ENCODE assay signal across 1 cellular context in genomic region chr11:66592457-66593302, GRCh38.
TF ChIP-seq lines count a peak whose summit lies in the region.

A gene with protein sequence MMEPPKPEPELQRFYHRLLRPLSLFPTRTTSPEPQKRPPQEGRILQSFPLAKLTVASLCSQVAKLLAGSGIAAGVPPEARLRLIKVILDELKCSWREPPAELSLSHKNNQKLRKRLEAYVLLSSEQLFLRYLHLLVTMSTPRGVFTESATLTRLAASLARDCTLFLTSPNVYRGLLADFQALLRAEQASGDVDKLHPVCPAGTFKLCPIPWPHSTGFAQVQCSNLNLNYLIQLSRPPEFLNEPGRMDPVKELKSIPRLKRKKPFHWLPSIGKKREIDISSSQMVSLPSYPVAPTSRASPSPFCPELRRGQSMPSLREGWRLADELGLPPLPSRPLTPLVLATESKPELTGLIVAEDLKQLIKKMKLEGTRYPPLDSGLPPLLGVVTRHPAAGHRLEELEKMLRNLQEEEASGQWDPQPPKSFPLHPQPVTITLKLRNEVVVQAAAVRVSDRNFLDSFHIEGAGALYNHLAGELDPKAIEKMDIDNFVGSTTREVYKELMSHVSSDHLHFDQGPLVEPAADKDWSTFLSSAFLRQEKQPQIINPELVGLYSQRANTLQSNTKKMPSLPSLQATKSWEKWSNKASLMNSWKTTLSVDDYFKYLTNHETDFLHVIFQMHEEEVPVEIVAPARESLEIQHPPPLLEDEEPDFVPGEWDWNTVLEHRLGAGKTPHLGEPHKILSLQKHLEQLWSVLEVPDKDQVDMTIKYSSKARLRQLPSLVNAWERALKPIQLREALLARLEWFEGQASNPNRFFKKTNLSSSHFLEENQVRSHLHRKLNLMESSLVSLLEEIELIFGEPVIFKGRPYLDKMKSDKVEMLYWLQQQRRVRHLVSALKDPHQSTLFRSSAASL (minus strand): TSS chr11:66593063. CDS start chr11:66593015, 48 bp downstream.
A gene with protein sequence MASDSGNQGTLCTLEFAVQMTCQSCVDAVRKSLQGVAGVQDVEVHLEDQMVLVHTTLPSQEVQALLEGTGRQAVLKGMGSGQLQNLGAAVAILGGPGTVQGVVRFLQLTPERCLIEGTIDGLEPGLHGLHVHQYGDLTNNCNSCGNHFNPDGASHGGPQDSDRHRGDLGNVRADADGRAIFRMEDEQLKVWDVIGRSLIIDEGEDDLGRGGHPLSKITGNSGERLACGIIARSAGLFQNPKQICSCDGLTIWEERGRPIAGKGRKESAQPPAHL (plus strand): TSS chr11:66593185. CDS start chr11:66593262, 77 bp downstream.

TF ChIP-seq in HepG2, 621 proteins besides CTCF, POLR2A, EP300 and RAD21 (continued from another document and continues in another):
- TF ChIP-seq MAFK (conservative IDR thresholded peaks at IDR 0.05 in 1 of 2, IDR thresholded peaks at IDR 0.05 in 1 of 2; ENCODE audit: low read length in 2 of 2) (no peak), FOXO4 (CRISPR knock-in tag; conservative IDR thresholded peaks at IDR 0.05) (no peak), TCF7L2 (IDR thresholded peaks at IDR 0.05; ENCODE audit: low read depth, low read length) (no peak), POLR2G (IDR thresholded peaks at IDR 0.05; ENCODE audit: low read depth, low read length) (peak; percentile 95), HNRNPH1 (optimal IDR thresholded peaks at IDR 0.05; ENCODE audit: low read depth, low read length) (no peak), JUND (CRISPR knock-in tag; IDR thresholded peaks at IDR 0.05) (no peak), THAP8 (CRISPR knock-in tag; IDR thresholded peaks at IDR 0.05; ENCODE audit: borderline replicate concordance) (0 out of 2 replicates have a peak, but pooled peaks have one; percentile 40), TAF15 (IDR thresholded peaks at IDR 0.05; ENCODE audit: low read depth, low read length, poor library complexity, severe bottlenecking) (peak; percentile 36), CHD4 (IDR thresholded peaks at IDR 0.05; ENCODE audit: borderline replicate concordance, low read length) (no peak; the same call in 1 of the 2 replicates), TAF1 (CRISPR knock-in tag; IDR thresholded peaks at IDR 0.05) (peak; percentile 89), SMAD1 (CRISPR knock-in tag; IDR thresholded peaks at IDR 0.05; ENCODE audit: borderline replicate concordance, low read depth) (no peak), ZNF44 (CRISPR knock-in tag; IDR thresholded peaks at IDR 0.05) (no peak), SMC3 (IDR thresholded peaks at IDR 0.05; ENCODE audit: low read length) (no peak), BORCS8-MEF2B (CRISPR knock-in tag; IDR thresholded peaks at IDR 0.05) (peak; percentile 94), PLSCR1 (CRISPR knock-in tag; IDR thresholded peaks at IDR 0.05; ENCODE audit: borderline replicate concordance) (no peak), SIN3A (IDR thresholded peaks at IDR 0.05; ENCODE audit: borderline replicate concordance, low read depth, low read length) (peak; percentile 80; the same call in 1 of the 2 replicates), KAT8 (CRISPR knock-in tag; IDR thresholded peaks at IDR 0.05) (peak; percentile 78), SOX6 (IDR thresholded peaks at IDR 0.05) (no peak), SOX6 (CRISPR knock-in tag; IDR thresholded peaks at IDR 0.05) (peak; percentile 53; the same call in 1 of the 2 replicates), ARHGAP35 (CRISPR knock-in tag; IDR thresholded peaks at IDR 0.05; ENCODE audit: borderline replicate concordance) (peak; percentile 58; the same call in 1 of the 2 replicates), NFYC (CRISPR knock-in tag; IDR thresholded peaks at IDR 0.05) (peak; percentile 62), DMTF1 (CRISPR knock-in tag; IDR thresholded peaks at IDR 0.05) (no peak), HDAC1 (CRISPR knock-in tag; IDR thresholded peaks at IDR 0.05) (peak; percentile 87), CREM (IDR thresholded peaks at IDR 0.05) (peak; percentile 54; the same call in 1 of the 2 replicates), CREM (CRISPR knock-in tag; IDR thresholded peaks at IDR 0.05) (no peak), ZKSCAN8 (CRISPR knock-in tag; IDR thresholded peaks at IDR 0.05; ENCODE audit: borderline replicate concordance) (peak; percentile 65; the same call in 1 of the 2 replicates), PRMT3 (CRISPR knock-in tag; IDR thresholded peaks at IDR 0.05; ENCODE audit: borderline replicate concordance, low read depth) (no peak), ZBTB10 (CRISPR knock-in tag; IDR thresholded peaks at IDR 0.05; ENCODE audit: borderline replicate concordance) (0 out of 2 replicates have a peak, but pooled peaks have one; percentile 8), FOXO1 (CRISPR knock-in tag; IDR thresholded peaks at IDR 0.05) (peak; percentile 53), SYNCRIP (IDR thresholded peaks at IDR 0.05; ENCODE audit: insufficient read depth, low read depth, low read length) (no peak), ZNF674 (CRISPR knock-in tag; IDR thresholded peaks at IDR 0.05; ENCODE audit: low read depth) (0 out of 2 replicates have a peak, but pooled peaks have one; percentile 40), SOX13 (IDR thresholded peaks at IDR 0.05) (no peak), SOX13 (CRISPR knock-in tag; conservative IDR thresholded peaks at IDR 0.05 in 1 of 2, IDR thresholded peaks at IDR 0.05 in 1 of 2) (peak in 1 of 2 experiments; percentile 51; a peak in 2 of 4 replicates), ZNF724P (CRISPR knock-in tag; IDR thresholded peaks at IDR 0.05; ENCODE audit: borderline replicate concordance) (peak; percentile 47; the same call in 1 of the 2 replicates), GTF3A (CRISPR knock-in tag; conservative IDR thresholded peaks at IDR 0.05) (peak; percentile 22; the same call in 1 of the 2 replicates), PHF8 (CRISPR knock-in tag; IDR thresholded peaks at IDR 0.05) (peak; percentile 92), GLMP (CRISPR knock-in tag; IDR thresholded peaks at IDR 0.05; ENCODE audit: borderline replicate concordance) (no peak), ZNF703 (CRISPR knock-in tag; IDR thresholded peaks at IDR 0.05; ENCODE audit: borderline replicate concordance) (no peak), ZNF30 (CRISPR knock-in tag; IDR thresholded peaks at IDR 0.05) (no peak; the same call in 1 of the 2 replicates), HCFC1 (IDR thresholded peaks at IDR 0.05; ENCODE audit: low read depth, low read length) (no peak), ZNF432 (CRISPR knock-in tag; IDR thresholded peaks at IDR 0.05; ENCODE audit: borderline replicate concordance) (no peak), PAX8 (CRISPR knock-in tag; IDR thresholded peaks at IDR 0.05; ENCODE audit: borderline replicate concordance) (no peak), KLF15 (CRISPR knock-in tag; IDR thresholded peaks at IDR 0.05; ENCODE audit: borderline replicate concordance) (no peak; the same call in 1 of the 2 replicates), ZNF790 (CRISPR knock-in tag; IDR thresholded peaks at IDR 0.05; ENCODE audit: borderline replicate concordance) (0 out of 2 replicates have a peak, but pooled peaks have one; percentile 86), GFI1 (CRISPR knock-in tag; IDR thresholded peaks at IDR 0.05; ENCODE audit: borderline replicate concordance) (peak; percentile 52; the same call in 1 of the 2 replicates), ZNF136 (CRISPR knock-in tag; IDR thresholded peaks at IDR 0.05; ENCODE audit: low read depth) (0 out of 2 replicates have a peak, but pooled peaks have one; percentile 0), ZNF3 (CRISPR knock-in tag; IDR thresholded peaks at IDR 0.05) (no peak), NR2C2 (CRISPR knock-in tag; IDR thresholded peaks at IDR 0.05; ENCODE audit: borderline replicate concordance) (no peak), ASH2L (IDR thresholded peaks at IDR 0.05; ENCODE audit: insufficient read length, low read depth, low read length) (peak; percentile 65), ZNF24 (IDR thresholded peaks at IDR 0.05) (no peak), ZSCAN9 (CRISPR knock-in tag; IDR thresholded peaks at IDR 0.05; ENCODE audit: borderline replicate concordance) (peak; percentile 75; the same call in 1 of the 2 replicates), ZNF720 (CRISPR knock-in tag; IDR thresholded peaks at IDR 0.05) (no peak), IRF2 (CRISPR knock-in tag; IDR thresholded peaks at IDR 0.05) (peak; percentile 75), NR0B2 (CRISPR knock-in tag; IDR thresholded peaks at IDR 0.05) (peak; percentile 45; the same call in 1 of the 2 replicates)
- TF ChIP-seq, protein P1, sequence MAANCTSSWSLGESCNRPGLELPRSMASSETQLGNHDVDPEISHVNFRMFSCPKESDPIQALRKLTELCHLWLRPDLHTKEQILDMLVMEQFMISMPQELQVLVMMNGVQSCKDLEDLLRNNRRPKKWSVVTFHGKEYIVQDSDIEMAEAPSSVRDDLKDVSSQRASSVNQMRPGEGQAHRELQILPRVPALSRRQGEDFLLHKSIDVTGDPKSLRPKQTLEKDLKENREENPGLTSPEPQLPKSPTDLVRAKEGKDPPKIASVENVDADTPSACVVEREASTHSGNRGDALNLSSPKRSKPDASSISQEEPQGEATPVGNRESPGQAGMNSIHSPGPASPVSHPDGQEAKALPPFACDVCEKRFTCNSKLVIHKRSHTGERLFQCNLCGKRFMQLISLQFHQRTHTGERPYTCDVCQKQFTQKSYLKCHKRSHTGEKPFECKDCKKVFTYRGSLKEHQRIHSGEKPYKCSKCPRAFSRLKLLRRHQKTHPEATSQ (CRISPR knock-in tag; IDR thresholded peaks at IDR 0.05; ENCODE audit: borderline replicate concordance), result 0 out of 2 replicates have a peak, but pooled peaks have one; percentile 75
